ENCODE assay signal across 8 cellular contexts in genomic region chr13:21675095-21676007, GRCh38. TPM values are rescaled to one million over a fixed set of nuclear protein-coding genes. Genes with fewer than 3 reads are reported as not detected.
DNase-seq lines count a peak whose midpoint lies in the region; ATAC-seq and TF ChIP-seq lines count a peak whose summit lies in the region.

No MANE protein-coding gene starts in this region.

- TF ChIP-seq POLR2A in right lobe of liver (IDR thresholded peaks at IDR 0.05), result no peak

- H3K9me3 ChIP-seq in mammary epithelial cell (replicated peaks; ENCODE audit: insufficient read depth, low read length) (no peaks in the 10 kb centered on the region), right lobe of liver (no peaks in the 10 kb centered on the region)

- H3K9ac ChIP-seq in mammary epithelial cell (ENCODE audit: insufficient read depth, low read length), result no peak overlapping the region

- TF ChIP-seq CTCF in mammary epithelial cell (conservative IDR thresholded peaks at IDR 0.05 in 1 of 2, IDR thresholded peaks at IDR 0.05 in 1 of 2; ENCODE audit: extremely low read depth in 1 of 2, insufficient read depth in 1 of 2, low read depth in 1 of 2, low read length in 2 of 2) (no peak), right lobe of liver (IDR thresholded peaks at IDR 0.05) (no peak)

- dilution Hi-C loops in mammary epithelial cell (cut with HindIII; ENCODE audit: low sequenced_read_pairs), result no loop called here

- H3K4me1 ChIP-seq in mammary epithelial cell (ENCODE audit: insufficient read depth, low read length) (peaks cover 21% of the 10 kb centered on the region), right lobe of liver (peaks cover 0 to 39% (median 4%) of the 10 kb centered on the region in 4 donors)

- H3K4me2 ChIP-seq in mammary epithelial cell (ENCODE audit: insufficient read depth, low read depth, low read length), result peak overlapping the region; percentile 93

- H3K4me3 ChIP-seq in mammary epithelial cell (replicated peaks in 1 of 3; ENCODE audit: insufficient read depth in 1 of 3, low read depth in 2 of 3, low read length in 3 of 3) (peak overlapping the region; percentile 42 to 59 (median 45)), right lobe of liver (peak overlapping the region in 2 of 3 donors; percentile 2 to 19)

- CTCF ChIA-PET in mammary epithelial cell (lab: Charles Lee; ENCODE audit: low non-redundant PET), result no interaction called here

- H3K27me3 ChIP-seq in mammary epithelial cell (ENCODE audit: insufficient read depth, low read length) (peaks cover 22% of the 10 kb centered on the region), right lobe of liver (peaks cover 15 to 29% of the 10 kb centered on the region in 2 donors)

- H3K27ac ChIP-seq in mammary epithelial cell (ENCODE audit: insufficient read depth, low read depth, low read length) (no peak overlapping the region), right lobe of liver (no peak overlapping the region)

- 23% methylated on average over 4 of the region's 63 CpGs for whole genome bisulfite sequencing in mammary epithelial cell (ENCODE audit: low coverage, missing lambda C conversion rate)
- 4% methylated on average over 15 of the region's 63 CpGs for WGBS in right lobe of liver (ENCODE audit: insufficient coverage, low coverage, low lambda C conversion rate, missing lambda C conversion rate)

- intact Hi-C loops in mammary epithelial cell (cut with micrococcal nuclease), result no loop called here
- intact Hi-C loops in right lobe of liver (cut with DNase I), result no loop called here

- no TSS peak for BruUV-seq in mammary epithelial cell (replicated peaks; lab: Mats Ljungman, UMichigan)

- H3K36me3 ChIP-seq in mammary epithelial cell (ENCODE audit: insufficient read depth, low read length) (no peaks in the 10 kb centered on the region), right lobe of liver (no peaks in the 10 kb centered on the region)

- H3K79me2 ChIP-seq in mammary epithelial cell (ENCODE audit: insufficient read depth, low read length), result no peaks in the 10 kb centered on the region

- in situ Hi-C loops in mammary epithelial cell (cut with MboI; ENCODE audit: low sequenced_read_pairs in 2 of 2), result no loop called here

- ATAC-seq in right lobe of liver, result no peak
- ATAC-seq in HG03025 (IDR thresholded peaks at IDR 0.05; ENCODE audit: low FRiP score, unreplicated experiment), result no peak
- no peak for ATAC-seq in GM18498 (IDR thresholded peaks at IDR 0.05; ENCODE audit: unreplicated experiment)

- DNase-seq in DMS 273 (lab: John Stamatoyannopoulos, UW; ENCODE audit: unreplicated experiment) (peak; percentile 52), DMS 273 treated with DMSO at 0.1 percent for 48 hours (lab: John Stamatoyannopoulos, UW) (no peak), SK-N-DZ (ENCODE audit: low spot score) (peak; percentile 10), mammary epithelial cell (no peak), right lobe of liver (peak in 1 of 3 donors; percentile 45)
- DNase-seq in stimulated activated naive CD4-positive, alpha-beta T cell (lab: John Stamatoyannopoulos, UW), result peak; percentile 9 to 53 (median 28)

- no peaks in the 10 kb centered on the region for H4K20me1 ChIP-seq in mammary epithelial cell (ENCODE audit: insufficient read depth, low read length)

- peak overlapping the region; percentile 78 for H2AFZ ChIP-seq in mammary epithelial cell (ENCODE audit: low read depth, low read length)

RNA-seq across cellular contexts. Expression of gene FGF9, which starts 4.5 kb away (rescaled TPM):
- 1.0 and 1.1 TPM in 2 replicates for polyA plus RNA-seq in SK-N-DZ (2014; cell fraction: cytosol; rRNA removed)
- 2.4 and 4.0 TPM in 2 replicates for polyA plus RNA-seq in SK-N-DZ (2014; cell fraction: nucleus; rRNA removed)
- total RNA-seq in mammary epithelial cell (not detected), right lobe of liver (not detected)
- not detected for polyA plus RNA-seq in mammary epithelial cell
- not detected for polyA minus RNA-seq in mammary epithelial cell

Comparison
In these comparisons a context has a peak if more than half of its experiments do, and no peak if none do; other contexts are left out.
1. DNase-seq: peak in DMS 273 (single experiment), SK-N-DZ (single experiment) and stimulated activated naive CD4-positive, alpha-beta T cell (6 of 6); none in DMS 273 treated with DMSO at 0.1 percent for 48 hours (single experiment) and mammary epithelial cell (single experiment).